8 cellular contexts compared by ENCODE assay signal in genomic region chr2:158969717-158970521, GRCh38. TPM values are rescaled to one million over a fixed set of nuclear protein-coding genes. Genes with fewer than 3 reads are reported as not detected.
A peak's percentile ranks its signal among the peaks of the same experiment; 100 is the strongest.
DNase-seq lines count a peak whose midpoint lies in the region; ATAC-seq and TF ChIP-seq lines count a peak whose summit lies in the region.

No MANE protein-coding gene starts in this region.

- H3K4me3 ChIP-seq in Peyer's patch (peak overlapping the region; percentile 45 to 86 (median 72)), thyroid gland (replicated peaks in 1 of 3) (peak overlapping the region; percentile 60 to 90 (median 83))
- peak overlapping the region; percentile 46 for H3K4me3 ChIP-seq in effector memory CD4-positive, alpha-beta T cell (ENCODE audit: insufficient read depth, low read depth, low read length, poor library complexity, severe bottlenecking)

- H3K27ac ChIP-seq in Peyer's patch: peak overlapping the region; percentile 67 to 94 (median 88)
- H3K27ac ChIP-seq in effector memory CD4-positive, alpha-beta T cell (ENCODE audit: insufficient read depth, low read length, poor library complexity, severe bottlenecking): no peak overlapping the region
- peak overlapping the region; percentile 78 to 94 (median 80) for H3K27ac ChIP-seq in thyroid gland

- DNase-seq in NCI-H524 (lab: John Stamatoyannopoulos, UW): peak; percentile 34 to 64
- DNase-seq in NCI-H524 treated with DMSO at 0.1 percent for 48 hours (lab: John Stamatoyannopoulos, UW): no peak
- DNase-seq in Peyer's patch: peak in 2 of 3 donors; percentile 66 to 74
- no peak for DNase-seq in effector memory CD4-positive, alpha-beta T cell
- DNase-seq in memory B cell (ENCODE audit: low spot score in 2 of 2): no peak
- peak; percentile 62 to 68 for DNase-seq in thyroid gland
- no peak for DNase-seq in NCI-H2029 (lab: John Stamatoyannopoulos, UW)

- H3K36me3 Mint-ChIP-seq in memory B cell: no peaks in the 10 kb centered on the region

- H3K4me3 Mint-ChIP-seq in memory B cell: peak overlapping the region; percentile 74

- WGBS in thyroid gland, 2 donors: 1 to 6% methylated on average over 10 to 24 of the region's 27 CpGs

- TF ChIP-seq POLR2A in Peyer's patch (IDR thresholded peaks at IDR 0.05) (no peak), thyroid gland (IDR thresholded peaks at IDR 0.05) (peak in 1 of 2 donors; percentile 45)

- TF ChIP-seq CTCF in Peyer's patch (IDR thresholded peaks at IDR 0.05) (no peak), thyroid gland (IDR thresholded peaks at IDR 0.05) (no peak)

- H3K27me3 ChIP-seq in Peyer's patch (no peaks in the 10 kb centered on the region), thyroid gland (no peaks in the 10 kb centered on the region)
- peaks cover 3% of the 10 kb centered on the region for H3K27me3 ChIP-seq in effector memory CD4-positive, alpha-beta T cell (replicated peaks; ENCODE audit: control insufficient read depth, insufficient read depth, low read length, poor library complexity, severe bottlenecking)

- H3K9me3 Mint-ChIP-seq in memory B cell: no peaks in the 10 kb centered on the region

- peaks cover 0 to 19% (median 0%) of the 10 kb centered on the region in 4 donors for H3K4me1 ChIP-seq in Peyer's patch
- H3K4me1 ChIP-seq in effector memory CD4-positive, alpha-beta T cell (ENCODE audit: control insufficient read depth, insufficient read depth, low read length, poor library complexity, severe bottlenecking): peaks cover 3% of the 10 kb centered on the region
- peaks cover 39 to 43% of the 10 kb centered on the region in 2 donors for H3K4me1 ChIP-seq in thyroid gland

- no peak for ATAC-seq in memory B cell (ENCODE audit: low read depth)
- ATAC-seq in HG03159 (IDR thresholded peaks at IDR 0.05; ENCODE audit: unreplicated experiment): no peak

- no peak overlapping the region for H3K27ac Mint-ChIP-seq in memory B cell

- intact Hi-C loops in thyroid gland (cut with DNase I): no loop called here

- no peaks in the 10 kb centered on the region for H3K9me3 ChIP-seq in Peyer's patch
- no peaks in the 10 kb centered on the region for H3K9me3 ChIP-seq in effector memory CD4-positive, alpha-beta T cell (ENCODE audit: control insufficient read depth, low read length)
- no peaks in the 10 kb centered on the region for H3K9me3 ChIP-seq in thyroid gland

- H3K4me1 Mint-ChIP-seq in memory B cell: peaks cover 12% of the 10 kb centered on the region

- H3K27me3 Mint-ChIP-seq in memory B cell: peaks cover 17% of the 10 kb centered on the region

- no peaks in the 10 kb centered on the region for H3K36me3 ChIP-seq in Peyer's patch
- no peaks in the 10 kb centered on the region for H3K36me3 ChIP-seq in effector memory CD4-positive, alpha-beta T cell (ENCODE audit: control insufficient read depth, insufficient read depth, low read length)
- no peaks in the 10 kb centered on the region for H3K36me3 ChIP-seq in thyroid gland

RNA-seq across cellular contexts. Expression of gene TANC1, which starts 1.5 kb away (rescaled TPM):
- total RNA-seq in Peyer's patch: 10 to 100 TPM; 27.1 to 57.4 (median 55.1) TPM
- 10 to 100 TPM; 51.1 to 93.8 (median 63.6) TPM for total RNA-seq in thyroid gland

Comparison
In these comparisons a context has a peak if more than half of its experiments do, and no peak if none do; other contexts are left out.
1. DNase-seq: peak in NCI-H524 (2 of 2), Peyer's patch (2 of 3) and thyroid gland (2 of 2); none in NCI-H524 treated with DMSO at 0.1 percent for 48 hours (single experiment), effector memory CD4-positive, alpha-beta T cell (0 of 3), memory B cell (0 of 2) and NCI-H2029 (single experiment).
2. Peak in every context shown above with its lines, with median percentiles within 50 percentile points of each other: H3K4me3 ChIP-seq.